ENCODE assay signal across 6 cellular contexts in the genomic region with DNA sequence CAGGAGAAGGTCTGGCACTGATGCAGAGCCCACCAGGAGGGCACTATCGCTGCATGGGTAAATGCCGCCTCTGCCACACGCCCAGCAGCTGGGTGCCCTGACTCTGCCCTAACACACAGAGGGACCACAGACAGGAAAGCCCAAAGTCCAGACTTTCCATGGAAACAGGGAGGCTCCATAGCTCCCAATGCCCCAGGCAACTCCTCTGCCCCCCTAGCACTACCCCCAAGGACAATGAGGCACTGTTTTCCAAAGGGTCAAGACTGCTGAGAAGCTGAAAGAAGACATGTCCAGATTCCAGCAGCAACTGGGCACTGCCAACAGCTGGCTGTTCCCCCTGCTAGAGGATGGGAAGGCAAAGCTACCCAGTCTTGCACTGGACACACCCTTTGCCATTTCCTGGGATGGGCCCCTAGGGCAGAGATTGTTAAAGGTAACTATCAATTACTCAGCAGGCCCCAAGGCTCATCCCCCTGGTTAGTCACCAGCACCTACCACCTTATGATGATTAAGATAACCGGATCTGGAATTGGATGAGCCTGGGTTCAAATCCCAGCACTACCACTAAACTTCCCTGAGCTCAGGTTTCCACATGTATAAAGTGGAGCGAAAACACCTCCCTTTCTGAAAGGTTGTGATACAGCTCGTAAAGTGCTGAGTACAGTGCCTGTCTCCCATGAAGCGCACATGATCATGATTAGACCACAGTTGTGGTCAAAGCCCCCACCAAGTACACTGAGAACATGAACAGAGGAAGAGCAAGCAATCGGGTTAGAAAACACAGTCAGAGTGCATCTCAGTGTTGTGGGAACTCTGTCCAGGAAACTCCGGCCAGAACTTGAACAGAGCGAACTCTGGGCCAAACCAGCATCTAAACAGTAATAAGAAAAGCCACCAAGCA. TPM values are rescaled to one million over a fixed set of nuclear protein-coding genes. Genes with fewer than 3 reads are reported as not detected.
DNase-seq lines count a peak whose midpoint lies in the region; ATAC-seq and TF ChIP-seq lines count a peak whose summit lies in the region.

No MANE protein-coding gene starts in this region.

- peaks cover 2 to 7% of the 10 kb centered on the region in 2 experiments for H3K36me3 ChIP-seq in SK-N-SH (replicated peaks in 1 of 2; ENCODE audit: control insufficient read depth in 1 of 2, insufficient read depth in 2 of 2, low read length in 1 of 2)

- POLR2A ChIA-PET in SK-N-SH (lab: Yijun Ruan, JAX) = interaction anchor here (0.7 to 6.9 kb wide), 4 partner anchors 29 to 61 kb away, joined by 3 to 53 read pairs (median 6); partner anchors contain the start of genes RNU4-2 and RPLP0

- no peak for TF ChIP-seq EP300 in SK-N-SH (IDR thresholded peaks at IDR 0.05; ENCODE audit: borderline replicate concordance in 1 of 2, low read depth in 1 of 2, low read length in 1 of 2)

- H3F3A ChIP-seq in SK-N-SH (replicated peaks; ENCODE audit: insufficient read depth) = peaks cover 34% of the 10 kb centered on the region

- no peak for ATAC-seq in SK-N-SH treated with all-trans-retinoic acid at 6 μM for 48 hours
- ATAC-seq in HG03354 (IDR thresholded peaks at IDR 0.05; ENCODE audit: poor library complexity, severe bottlenecking, unreplicated experiment) = no peak
- ATAC-seq in HG03460 (IDR thresholded peaks at IDR 0.05; ENCODE audit: unreplicated experiment) = no peak

- peaks cover 82% of the 10 kb centered on the region for H3K79me2 ChIP-seq in SK-N-SH (ENCODE audit: insufficient read depth)

- CTCF ChIA-PET in SK-N-SH (lab: Yijun Ruan, JAX) = interaction anchor here (2.0 to 21.5 kb wide), 4 partner anchors 18 to 40 kb away, joined by 9 to 618 read pairs (median 66); partner anchors contain the start of gene SIRT4

- peak overlapping the region; percentile 73 to 83; a peak in 3 of 4 replicates for H3K4me3 ChIP-seq in SK-N-SH (ENCODE audit: low read depth in 2 of 2, low read length in 1 of 2)
- peak overlapping the region; percentile 86 for H3K4me3 ChIP-seq in fibroblast of pulmonary artery (replicated peaks; ENCODE audit: low read depth, low read length)

- H3K9me2 ChIP-seq in SK-N-SH = no peaks in the 10 kb centered on the region

- H3K9ac ChIP-seq in SK-N-SH = peak overlapping the region; percentile 92; the same call in 1 of the 2 replicates

- no peaks in the 10 kb centered on the region for H3K9me3 ChIP-seq in SK-N-SH

- no peaks in the 10 kb centered on the region for H3K27me3 ChIP-seq in SK-N-SH (ENCODE audit: insufficient read depth)

- peaks cover 27 to 45% of the 10 kb centered on the region in 2 experiments; a peak in 3 of 4 replicates for H3K4me1 ChIP-seq in SK-N-SH (ENCODE audit: control insufficient read depth in 1 of 2, insufficient read depth in 2 of 2, low read depth in 1 of 2, low read length in 1 of 2)

- DNase-seq in SK-N-SH (no peak), fibroblast of pulmonary artery (ENCODE audit: low read depth) (no peak), substantia nigra (lab: John Stamatoyannopoulos, UW) (peak in 19 of 49 donors; percentile 7 to 50 (median 18))

- WGBS in SK-N-SH (ENCODE audit: low lambda C conversion rate) = 92% methylated on average over 7 of the region's 10 CpGs

- H4K20me1 ChIP-seq in SK-N-SH (ENCODE audit: insufficient read depth) = peaks cover 72% of the 10 kb centered on the region

- no peak overlapping the region for H2AFZ ChIP-seq in SK-N-SH (ENCODE audit: low read depth)

- H3K27ac ChIP-seq in SK-N-SH (ENCODE audit: low read depth in 2 of 2, low read length in 1 of 2) = peak overlapping the region in 1 of 2 experiments; percentile 32; a peak in 1 of 4 replicates
- H3K27ac ChIP-seq in substantia nigra (ENCODE audit: low read depth, low read length, poor library complexity, severe bottlenecking) = peak overlapping the region; percentile 74

- H3K4me2 ChIP-seq in SK-N-SH = peak overlapping the region; percentile 96

- TF ChIP-seq RAD21 in SK-N-SH (IDR thresholded peaks at IDR 0.05; ENCODE audit: low read length) = no peak

- TF ChIP-seq CTCF in SK-N-SH (IDR thresholded peaks at IDR 0.05) (no peak), fibroblast of pulmonary artery (IDR thresholded peaks at IDR 0.05; ENCODE audit: low read length, missing control alignments) (no peak)

TF ChIP-seq in SK-N-SH, 30 proteins besides CTCF, POLR2A, EP300 and RAD21 (continues in another document):
- TF ChIP-seq NRF1 (IDR thresholded peaks at IDR 0.05; ENCODE audit: low read depth, low read length) = no peak
- TF ChIP-seq ELF1 (IDR thresholded peaks at IDR 0.05) = no peak
- no peak for TF ChIP-seq RFX5 (IDR thresholded peaks at IDR 0.05; ENCODE audit: low read length)
- no peak for TF ChIP-seq USF1 (IDR thresholded peaks at IDR 0.05; ENCODE audit: borderline replicate concordance, low read depth)
- TF ChIP-seq RXRA (IDR thresholded peaks at IDR 0.05; ENCODE audit: borderline replicate concordance, low read depth) = no peak
- TF ChIP-seq EZH2phosphoT487 (IDR thresholded peaks at IDR 0.05; ENCODE audit: borderline replicate concordance, low read depth) = no peak
- no peak for TF ChIP-seq SMC3 (IDR thresholded peaks at IDR 0.05; ENCODE audit: low read depth, low read length)

TF ChIP-seq in SK-N-SH treated with all-trans-retinoic acid at 6 μM for 48 hours, 23 proteins besides CTCF, POLR2A, EP300 and RAD21:
- TF ChIP-seq ISL1 (CRISPR knock-in tag; IDR thresholded peaks at IDR 0.05) (no peak), RARB (CRISPR knock-in tag; IDR thresholded peaks at IDR 0.05) (no peak), ZC3H10 (CRISPR knock-in tag; IDR thresholded peaks at IDR 0.05) (no peak), ZFP3 (CRISPR knock-in tag; IDR thresholded peaks at IDR 0.05) (no peak), TCF4 (CRISPR knock-in tag; IDR thresholded peaks at IDR 0.05; ENCODE audit: borderline replicate concordance) (no peak), ZNF8 (CRISPR knock-in tag; IDR thresholded peaks at IDR 0.05) (no peak), SNAI2 (CRISPR knock-in tag; IDR thresholded peaks at IDR 0.05) (no peak), TOX (CRISPR knock-in tag; IDR thresholded peaks at IDR 0.05; ENCODE audit: borderline replicate concordance) (no peak), OSR1 (CRISPR knock-in tag; IDR thresholded peaks at IDR 0.05) (no peak), ZFP30 (CRISPR knock-in tag; IDR thresholded peaks at IDR 0.05) (no peak), CSRNP3 (CRISPR knock-in tag; IDR thresholded peaks at IDR 0.05) (no peak)
- TF ChIP-seq, protein P1, sequence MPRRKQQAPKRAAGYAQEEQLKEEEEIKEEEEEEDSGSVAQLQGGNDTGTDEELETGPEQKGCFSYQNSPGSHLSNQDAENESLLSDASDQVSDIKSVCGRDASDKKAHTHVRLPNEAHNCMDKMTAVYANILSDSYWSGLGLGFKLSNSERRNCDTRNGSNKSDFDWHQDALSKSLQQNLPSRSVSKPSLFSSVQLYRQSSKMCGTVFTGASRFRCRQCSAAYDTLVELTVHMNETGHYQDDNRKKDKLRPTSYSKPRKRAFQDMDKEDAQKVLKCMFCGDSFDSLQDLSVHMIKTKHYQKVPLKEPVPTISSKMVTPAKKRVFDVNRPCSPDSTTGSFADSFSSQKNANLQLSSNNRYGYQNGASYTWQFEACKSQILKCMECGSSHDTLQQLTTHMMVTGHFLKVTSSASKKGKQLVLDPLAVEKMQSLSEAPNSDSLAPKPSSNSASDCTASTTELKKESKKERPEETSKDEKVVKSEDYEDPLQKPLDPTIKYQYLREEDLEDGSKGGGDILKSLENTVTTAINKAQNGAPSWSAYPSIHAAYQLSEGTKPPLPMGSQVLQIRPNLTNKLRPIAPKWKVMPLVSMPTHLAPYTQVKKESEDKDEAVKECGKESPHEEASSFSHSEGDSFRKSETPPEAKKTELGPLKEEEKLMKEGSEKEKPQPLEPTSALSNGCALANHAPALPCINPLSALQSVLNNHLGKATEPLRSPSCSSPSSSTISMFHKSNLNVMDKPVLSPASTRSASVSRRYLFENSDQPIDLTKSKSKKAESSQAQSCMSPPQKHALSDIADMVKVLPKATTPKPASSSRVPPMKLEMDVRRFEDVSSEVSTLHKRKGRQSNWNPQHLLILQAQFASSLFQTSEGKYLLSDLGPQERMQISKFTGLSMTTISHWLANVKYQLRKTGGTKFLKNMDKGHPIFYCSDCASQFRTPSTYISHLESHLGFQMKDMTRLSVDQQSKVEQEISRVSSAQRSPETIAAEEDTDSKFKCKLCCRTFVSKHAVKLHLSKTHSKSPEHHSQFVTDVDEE (CRISPR knock-in tag; IDR thresholded peaks at IDR 0.05) = no peak

RNA-seq across cellular contexts. Expression of gene PXN, which starts 3.3 kb away (rescaled TPM):
- 63.0 and 89.0 TPM in 2 replicates for polyA plus RNA-seq in SK-N-SH (2012; rRNA removed)
- polyA plus RNA-seq in SK-N-SH (2012; cell fraction: cytosol; rRNA removed) = 56.9 and 70.1 TPM in 2 replicates
- 269 and 301 TPM in 2 replicates for polyA plus RNA-seq in SK-N-SH (2012; cell fraction: nucleus; rRNA removed)

RNA-seq across cellular contexts. Expression of gene RNU4-2, which starts 29.5 kb away (rescaled TPM):
- polyA plus RNA-seq in SK-N-SH (2012; rRNA removed) = not detected in 2 replicates
- polyA plus RNA-seq in SK-N-SH (2012; cell fraction: cytosol; rRNA removed) = not detected in 2 replicates
- polyA plus RNA-seq in SK-N-SH (2012; cell fraction: nucleus; rRNA removed) = not detected in 2 replicates

RNA-seq across cellular contexts. Expression of gene RNU4-1, which starts 30.8 kb away (rescaled TPM):
- not detected in 2 replicates for polyA plus RNA-seq in SK-N-SH (2012; rRNA removed)
- polyA plus RNA-seq in SK-N-SH (2012; cell fraction: cytosol; rRNA removed) = not detected in 2 replicates
- not detected in 2 replicates for polyA plus RNA-seq in SK-N-SH (2012; cell fraction: nucleus; rRNA removed)

RNA-seq across cellular contexts. Expression of gene SIRT4, which starts 39.9 kb away (rescaled TPM):
- polyA plus RNA-seq in SK-N-SH (2012; rRNA removed) = 1.1 and 1.4 TPM in 2 replicates
- polyA plus RNA-seq in SK-N-SH (2012; cell fraction: cytosol; rRNA removed) = 1.4 and 1.6 TPM in 2 replicates
- polyA plus RNA-seq in SK-N-SH (2012; cell fraction: nucleus; rRNA removed) = 1.4 and 1.5 TPM in 2 replicates
